ENCODE assay signal across 22 cellular contexts in the genomic region with DNA sequence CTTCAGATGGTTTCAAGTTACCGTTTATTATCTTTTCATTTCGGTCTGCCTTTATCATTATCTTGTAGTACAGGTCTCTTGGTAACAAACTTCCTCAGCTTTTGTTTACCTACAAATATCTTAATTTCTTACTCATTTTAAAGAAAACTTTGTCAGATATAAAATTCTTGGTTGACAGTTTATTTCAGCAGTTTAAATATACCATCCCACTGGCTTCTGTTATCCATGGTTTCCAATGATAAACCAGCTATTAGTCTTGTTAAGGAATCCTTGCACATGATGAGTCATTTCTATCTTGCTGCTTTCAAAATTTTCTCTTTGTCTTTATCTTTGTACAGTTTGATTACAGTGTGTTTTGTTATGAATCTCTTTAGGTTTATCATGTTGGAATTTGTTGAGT.
DNase-seq lines count a peak whose midpoint lies in the region; ATAC-seq, FAIRE-seq and TF ChIP-seq lines count a peak whose summit lies in the region.
"Had no signal": no experiment of that assay in that cellular context is flagged by ENCODE, and none has a peak within 500 bp of the region (broad histone marks: within the 10 kb centered on the region; RNA-seq: fewer than 3 reads in every experiment).

No MANE protein-coding gene starts in this region.

- no peak overlapping the region for H3K27ac ChIP-seq in K562 (ENCODE audit: extremely low read depth, low read depth, low read length)
- H3K27ac ChIP-seq in mesendoderm (ENCODE audit: low read depth, low read length) = no peak overlapping the region
- H3K27ac ChIP-seq: 22Rv1; A549; BLaER1 treated with 17β-estradiol and CSF1 and Interleukin-3, amounts not matched to agents 10 nM and 100 nM; C4-2B had no signal

- H3K4me1 ChIP-seq in K562 (replicated peaks in 1 of 2; ENCODE audit: control insufficient read depth in 2 of 2, insufficient read depth in 2 of 2, low read length in 2 of 2) (no peaks in the 10 kb centered on the region), mesendoderm (ENCODE audit: control insufficient read depth, low read depth, low read length) (no peaks in the 10 kb centered on the region)
- H3K4me1 ChIP-seq: A549; BLaER1 treated with 17β-estradiol and CSF1 and Interleukin-3, amounts not matched to agents 10 nM and 100 nM had no signal

- no TSS peak for BruUV-seq in K562 (replicated peaks; lab: Mats Ljungman, UMichigan)

- TF ChIP-seq POLR2A in K562 (conservative IDR thresholded peaks at IDR 0.05) = no peak

- DNase-seq in ELR (ENCODE audit: low read depth) = peak; percentile 14
- peak; percentile 39 for DNase-seq in NCI-H226
- no peak for DNase-seq in K562 (ENCODE audit: extremely low read depth in 1 of 4, low spot score in 3 of 4)
- DNase-seq in mesendoderm = no peak
- DNase-seq in type B pancreatic cell (ENCODE audit: extremely low spot score, unreplicated experiment) = no peak
- DNase-seq: AML-193; Caco-2; Calu3; CD4-positive, alpha-beta T cell; CD8-positive, alpha-beta T cell; DMS79 treated with DMSO at 0.1 percent for 48 hours; GDM1 had no signal

- no peak for TF ChIP-seq EP300 in K562 (IDR thresholded peaks at IDR 0.05; ENCODE audit: low read length)

- POLR2A ChIA-PET in K562 (lab: Yijun Ruan, JAX) = no interaction called here

- no peaks in the 10 kb centered on the region for H3K4me1 Mint-ChIP-seq in type B pancreatic cell (ENCODE audit: unreplicated experiment)
- H3K4me1 Mint-ChIP-seq: B cell had no signal

- H3K9me3 Mint-ChIP-seq in type B pancreatic cell = peaks cover 4% of the 10 kb centered on the region

- in situ Hi-C loops in K562 (cut with MboI) = no loop called here

- no peaks in the 10 kb centered on the region for H3K9me3 ChIP-seq in K562 (replicated peaks; ENCODE audit: control insufficient read depth, insufficient read depth, low read depth, low read length)
- H3K9me3 ChIP-seq: A549, Caco-2 had no signal

- no peak overlapping the region for H2AK5ac ChIP-seq in mesendoderm (ENCODE audit: low read length)

- no peaks in the 10 kb centered on the region for H4K20me1 ChIP-seq in K562 (replicated peaks; ENCODE audit: control insufficient read depth, insufficient read depth, low read length)
- H4K20me1 ChIP-seq: BLaER1 treated with 17β-estradiol and CSF1 and Interleukin-3, amounts not matched to agents 10 nM and 100 nM had no signal

- H2AFZ ChIP-seq in K562 (ENCODE audit: low read depth, low read length) = no peak overlapping the region

- WGBS in K562 (ENCODE audit: insufficient coverage, low coverage, missing lambda C conversion rate) = under 1% methylated on average over 2 of the region's 2 CpGs
- WGBS in mesendoderm (ENCODE audit: extremely low coverage, insufficient coverage, low lambda C conversion rate) = no CpG with 5 or more reads among the region's 2 CpGs

- CTCF ChIA-PET in K562 (lab: Yijun Ruan, JAX; ENCODE audit: low intra/inter-chr PET ratio) = no interaction called here

- no peak for ATAC-seq in K562
- ATAC-seq in HG03175 (IDR thresholded peaks at IDR 0.05; ENCODE audit: unreplicated experiment) = no peak
- ATAC-seq: A549; CD8-positive, alpha-beta T cell; GM12878 had no signal

- no peak overlapping the region for H3K18ac ChIP-seq in mesendoderm (ENCODE audit: low read length)

- no peaks in the 10 kb centered on the region for H3K9me1 ChIP-seq in K562 (ENCODE audit: control insufficient read depth, insufficient read depth, low read length)

- H2BK120ac ChIP-seq in mesendoderm (ENCODE audit: low read depth, low read length) = no peak overlapping the region

- no peak overlapping the region for H3K4me3 ChIP-seq in K562
- no peak overlapping the region for H3K4me3 ChIP-seq in mesendoderm (ENCODE audit: low read length)
- H3K4me3 ChIP-seq: A549; BLaER1 treated with 17β-estradiol and CSF1 and Interleukin-3, amounts not matched to agents 10 nM and 100 nM; GM12878 had no signal

- H3K27me3 Mint-ChIP-seq in type B pancreatic cell = no peaks in the 10 kb centered on the region

- FAIRE-seq in K562 (lab: Jason Lieb, UNC) = no peak
- FAIRE-seq: A549, D721Med, GM12878, GM12892, GM18507 had no signal

- H3K4ac ChIP-seq in mesendoderm (ENCODE audit: low read depth, low read length) = no peak overlapping the region

- no peak overlapping the region for H3K56ac ChIP-seq in mesendoderm (ENCODE audit: low read length)

- H3K27me3 ChIP-seq in K562 (ENCODE audit: control insufficient read depth in 2 of 2, insufficient read depth in 2 of 2, low read length in 2 of 2) (no peaks in the 10 kb centered on the region), mesendoderm (ENCODE audit: insufficient read depth, low read length, poor library complexity) (no peaks in the 10 kb centered on the region)
- H3K27me3 ChIP-seq: BLaER1 treated with 17β-estradiol and CSF1 and Interleukin-3, amounts not matched to agents 10 nM and 100 nM had no signal

- no peak for TF ChIP-seq RAD21 in K562 (CRISPR knock-in tag; conservative IDR thresholded peaks at IDR 0.05 in 1 of 2, IDR thresholded peaks at IDR 0.05 in 1 of 2)

- no peak overlapping the region for H3K23ac ChIP-seq in mesendoderm (ENCODE audit: low read length)

- TF ChIP-seq CTCF in K562 (IDR thresholded peaks at IDR 0.05 in 2 of 3, conservative IDR thresholded peaks at IDR 0.05 in 1 of 3; ENCODE audit: insufficient read depth in 2 of 3, low read depth in 1 of 3, low read length in 3 of 3) (no peak), type B pancreatic cell (conservative IDR thresholded peaks at IDR 0.05) (no peak)

- intact Hi-C loops in K562 (cut with micrococcal nuclease) = no loop called here

- H2BK5ac ChIP-seq in mesendoderm (ENCODE audit: low read length) = no peak overlapping the region

- no peak overlapping the region for H4K8ac ChIP-seq in mesendoderm (ENCODE audit: low read depth, low read length)

- H3K4me3 Mint-ChIP-seq in type B pancreatic cell = no peak overlapping the region
- H3K4me3 Mint-ChIP-seq: B cell; CD4-positive, alpha-beta T cell; CD8-positive, alpha-beta T cell had no signal

- H3K36me3 Mint-ChIP-seq in type B pancreatic cell = no peaks in the 10 kb centered on the region
- H3K36me3 Mint-ChIP-seq: CD8-positive, alpha-beta T cell had no signal

- H3K9ac ChIP-seq in K562 (ENCODE audit: insufficient read depth in 1 of 2, low read depth in 2 of 2, low read length in 2 of 2) = no peak overlapping the region
- no peak overlapping the region for H3K9ac ChIP-seq in mesendoderm (ENCODE audit: low read length)
- H3K9ac ChIP-seq: BLaER1 treated with 17β-estradiol and CSF1 and Interleukin-3, amounts not matched to agents 10 nM and 100 nM had no signal

- no peak overlapping the region for H3K27ac Mint-ChIP-seq in type B pancreatic cell
- H3K27ac Mint-ChIP-seq: B cell; CD4-positive, alpha-beta T cell; CD8-positive, alpha-beta T cell had no signal

- H2BK15ac ChIP-seq in mesendoderm (replicated peaks; ENCODE audit: low read depth) = no peak overlapping the region

- H3K79me2 ChIP-seq in K562 (ENCODE audit: control insufficient read depth, insufficient read depth, low read length) (no peaks in the 10 kb centered on the region), mesendoderm (ENCODE audit: control insufficient read depth, insufficient read depth, low read length) (no peaks in the 10 kb centered on the region)

- H4K5ac ChIP-seq in mesendoderm (ENCODE audit: low read length) = no peak overlapping the region

- H3K4me2 ChIP-seq in K562 (ENCODE audit: insufficient read depth, low read length) = no peak overlapping the region
- no peak overlapping the region for H3K4me2 ChIP-seq in mesendoderm (ENCODE audit: low read length)
- H3K4me2 ChIP-seq: A549; BLaER1 treated with 17β-estradiol and CSF1 and Interleukin-3, amounts not matched to agents 10 nM and 100 nM had no signal

- no peaks in the 10 kb centered on the region for H3K36me3 ChIP-seq in K562 (ENCODE audit: control insufficient read depth, insufficient read depth, low read length)
- no peaks in the 10 kb centered on the region for H3K36me3 ChIP-seq in mesendoderm (ENCODE audit: control insufficient read depth, insufficient read depth, low read length)
- H3K36me3 ChIP-seq: BLaER1 treated with 17β-estradiol and CSF1 and Interleukin-3, amounts not matched to agents 10 nM and 100 nM had no signal

- H3K79me1 ChIP-seq in mesendoderm (ENCODE audit: low read length) = no peaks in the 10 kb centered on the region

TF ChIP-seq in K562, 482 proteins besides CTCF, POLR2A, EP300 and RAD21:
- TF ChIP-seq CBFA2T2 (conservative IDR thresholded peaks at IDR 0.05) (0 out of 2 replicates have a peak, but pooled peaks have one; percentile 7), ATF1 (CRISPR knock-in tag; IDR thresholded peaks at IDR 0.05) (no peak), ATF1 (tag; IDR thresholded peaks at IDR 0.05) (no peak), KLF1 (tag; IDR thresholded peaks at IDR 0.05) (no peak), NONO (IDR thresholded peaks at IDR 0.05; ENCODE audit: low read depth in 2 of 2, low read length in 1 of 2) (peak in 1 of 2 experiments; percentile 9; a peak in 1 of 4 replicates)
- TF ChIP-seq, protein P1, sequence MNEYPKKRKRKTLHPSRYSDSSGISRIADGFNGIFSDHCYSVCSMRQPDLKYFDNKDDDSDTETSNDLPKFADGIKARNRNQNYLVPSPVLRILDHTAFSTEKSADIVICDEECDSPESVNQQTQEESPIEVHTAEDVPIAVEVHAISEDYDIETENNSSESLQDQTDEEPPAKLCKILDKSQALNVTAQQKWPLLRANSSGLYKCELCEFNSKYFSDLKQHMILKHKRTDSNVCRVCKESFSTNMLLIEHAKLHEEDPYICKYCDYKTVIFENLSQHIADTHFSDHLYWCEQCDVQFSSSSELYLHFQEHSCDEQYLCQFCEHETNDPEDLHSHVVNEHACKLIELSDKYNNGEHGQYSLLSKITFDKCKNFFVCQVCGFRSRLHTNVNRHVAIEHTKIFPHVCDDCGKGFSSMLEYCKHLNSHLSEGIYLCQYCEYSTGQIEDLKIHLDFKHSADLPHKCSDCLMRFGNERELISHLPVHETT (CRISPR knock-in tag; conservative IDR thresholded peaks at IDR 0.05 in 1 of 2, IDR thresholded peaks at IDR 0.05 in 1 of 2) = no peak
TF ChIP-seq in K562: peak in this region for 2.

Comparison
In these comparisons a context has a peak if more than half of its experiments do, and no peak if none do; other contexts are left out.
1. DNase-seq: peak in ELR (single experiment) and NCI-H226 (single experiment); none in K562 (0 of 4), mesendoderm (single experiment) and type B pancreatic cell (single experiment).